21 cellular contexts compared by ENCODE assay signal in genomic region chr10:47026301-47027107, GRCh38.
DNase-seq lines count a peak whose midpoint lies in the region; ATAC-seq and TF ChIP-seq lines count a peak whose summit lies in the region.
"Had no signal": no experiment of that assay in that cellular context is flagged by ENCODE, and none has a peak within 500 bp of the region (broad histone marks: within the 10 kb centered on the region; RNA-seq: fewer than 3 reads in every experiment).

No MANE protein-coding gene starts in this region.

- intact Hi-C loops in left colon (cut with DNase I, micrococcal nuclease): no loop called here
- intact Hi-C loops in spleen (cut with DNase I; ENCODE audit: low total_unique reads): no loop called here

- WGBS in spleen, 5 donors: 78 to 96% (median 91%) methylated on average over 9 to 11 of the region's 11 CpGs

- no peak overlapping the region for H3K4me3 Mint-ChIP-seq in activated CD8-positive, alpha-beta memory T cell treated with anti-CD3 and anti-CD28 coated beads, Interleukin-2, amount 10 ng/mL, durations not matched to agents 7 days and 5 days
- no peak overlapping the region for H3K4me3 Mint-ChIP-seq in WTC11
- no peak overlapping the region for H3K4me3 Mint-ChIP-seq in activated T-helper 17 cell treated with anti-CD3 and anti-CD28 coated beads, Interleukin-2, amount 50 U/mL, for 72 hours
- H3K4me3 Mint-ChIP-seq: HFFc6 had no signal

- peak; percentile 38 for DNase-seq in activated CD8-positive, alpha-beta memory T cell treated with anti-CD3 and anti-CD28 coated beads, Interleukin-2, amount 50 U/mL, for 48 hours
- DNase-seq in activated CD8-positive, alpha-beta memory T cell treated with anti-CD3 and anti-CD28 coated beads, Interleukin-2, amount 10 ng/mL, durations not matched to agents 7 days and 5 days: no peak
- DNase-seq in WTC11 (ENCODE audit: low spot score): peak; percentile 17
- DNase-seq in left colon: peak; percentile 2 to 20
- DNase-seq in spleen: peak; percentile 56
- no peak for DNase-seq in NOMO-1 (lab: John Stamatoyannopoulos, UW; ENCODE audit: unreplicated experiment in 2 of 2)
- DNase-seq: activated naive CD4-positive, alpha-beta T cell treated with anti-CD3 and anti-CD28 coated beads, Interleukin-2, amount 50 U/mL, for 16 hours; C1 segment of cervical spinal cord; erythroblast; Karpas-422; naive B cell; NCI-H1105 treated with DMSO at 0.1 percent for 48 hours; NCI-H774; PC-9; T-helper 2 cell had no signal

- no peaks in the 10 kb centered on the region for H3K36me3 ChIP-seq in spleen
- H3K36me3 ChIP-seq: SJSA1, thoracic aorta had no signal

- CTCF ChIA-PET in activated CD8-positive, alpha-beta memory T cell treated with anti-CD3 and anti-CD28 coated beads, Interleukin-2, amount 10 ng/mL, durations not matched to agents 7 days and 5 days (lab: Charles Lee): interaction anchor here (2.5 to 3.1 kb wide), 2 partner anchors 22 to 286 kb away, joined by 15 to 45 read pairs; no protein-coding TSS in a partner anchor
- CTCF ChIA-PET in WTC11 (lab: Charles Lee): interaction anchor here (1.2 to 2.7 kb wide), 6 partner anchors 13 to 314 kb away, joined by 3 to 37 read pairs (median 10); no protein-coding TSS in a partner anchor

- no peaks in the 10 kb centered on the region for H3K9me3 ChIP-seq in spleen
- H3K9me3 ChIP-seq: SJSA1, thoracic aorta had no signal

- H3K27me3 ChIP-seq in spleen (replicated peaks in 1 of 7): peaks cover 0 to 6% (median 0%) of the 10 kb centered on the region in 7 donors
- H3K27me3 ChIP-seq: SJSA1 had no signal

- no peak for ATAC-seq in activated CD8-positive, alpha-beta memory T cell treated with anti-CD3 and anti-CD28 coated beads, Interleukin-2, amount 10 ng/mL, durations not matched to agents 7 days and 5 days
- ATAC-seq in WTC11 (no peak), left colon (no peak), GM21526 (IDR thresholded peaks at IDR 0.05; ENCODE audit: low FRiP score, unreplicated experiment) (no peak)
- no peak for ATAC-seq in activated T-helper 17 cell treated with anti-CD3 and anti-CD28 coated beads, Interleukin-2, amount 50 U/mL, for 72 hours (replicated peaks)

- no peaks in the 10 kb centered on the region for H3K27me3 Mint-ChIP-seq in activated CD8-positive, alpha-beta memory T cell treated with anti-CD3 and anti-CD28 coated beads, Interleukin-2, amount 10 ng/mL, durations not matched to agents 7 days and 5 days
- no peaks in the 10 kb centered on the region for H3K27me3 Mint-ChIP-seq in WTC11 (ENCODE audit: low read depth)
- H3K27me3 Mint-ChIP-seq in activated T-helper 17 cell treated with anti-CD3 and anti-CD28 coated beads, Interleukin-2, amount 50 U/mL, for 72 hours: peaks cover 7% of the 10 kb centered on the region

- H3K36me3 Mint-ChIP-seq in activated CD8-positive, alpha-beta memory T cell treated with anti-CD3 and anti-CD28 coated beads, Interleukin-2, amount 10 ng/mL, durations not matched to agents 7 days and 5 days: no peaks in the 10 kb centered on the region
- no peaks in the 10 kb centered on the region for H3K36me3 Mint-ChIP-seq in WTC11
- H3K36me3 Mint-ChIP-seq in activated T-helper 17 cell treated with anti-CD3 and anti-CD28 coated beads, Interleukin-2, amount 50 U/mL, for 72 hours (ENCODE audit: low read depth): no peaks in the 10 kb centered on the region
- H3K36me3 Mint-ChIP-seq: naive B cell had no signal

- H3K27ac ChIP-seq in spleen: no peak overlapping the region
- H3K27ac ChIP-seq: PC-9, SJSA1, thoracic aorta had no signal

- POLR2A ChIA-PET in WTC11 (lab: Charles Lee): no interaction called here

- H3K4me1 ChIP-seq in spleen: no peaks in the 10 kb centered on the region

- H3K9me3 Mint-ChIP-seq in activated CD8-positive, alpha-beta memory T cell treated with anti-CD3 and anti-CD28 coated beads, Interleukin-2, amount 10 ng/mL, durations not matched to agents 7 days and 5 days (ENCODE audit: low read depth): no peaks in the 10 kb centered on the region
- 0 out of 2 replicates have a peak, but pooled peaks cover 4% of the 10 kb centered on the region for H3K9me3 Mint-ChIP-seq in WTC11
- H3K9me3 Mint-ChIP-seq in activated T-helper 17 cell treated with anti-CD3 and anti-CD28 coated beads, Interleukin-2, amount 50 U/mL, for 72 hours: no peaks in the 10 kb centered on the region
- H3K9me3 Mint-ChIP-seq: HFFc6, naive B cell had no signal

- peaks cover 4% of the 10 kb centered on the region for H3K4me1 Mint-ChIP-seq in activated CD8-positive, alpha-beta memory T cell treated with anti-CD3 and anti-CD28 coated beads, Interleukin-2, amount 10 ng/mL, durations not matched to agents 7 days and 5 days
- no peaks in the 10 kb centered on the region for H3K4me1 Mint-ChIP-seq in WTC11
- peaks cover 5% of the 10 kb centered on the region for H3K4me1 Mint-ChIP-seq in activated T-helper 17 cell treated with anti-CD3 and anti-CD28 coated beads, Interleukin-2, amount 50 U/mL, for 72 hours

- TF ChIP-seq POLR2A in spleen (IDR thresholded peaks at IDR 0.05): no peak

- no peak overlapping the region for H3K27ac Mint-ChIP-seq in activated CD8-positive, alpha-beta memory T cell treated with anti-CD3 and anti-CD28 coated beads, Interleukin-2, amount 10 ng/mL, durations not matched to agents 7 days and 5 days
- H3K27ac Mint-ChIP-seq in WTC11: no peak overlapping the region
- H3K27ac Mint-ChIP-seq in activated T-helper 17 cell treated with anti-CD3 and anti-CD28 coated beads, Interleukin-2, amount 50 U/mL, for 72 hours: no peak overlapping the region
- H3K27ac Mint-ChIP-seq: naive B cell had no signal

- TF ChIP-seq CTCF in WTC11 (IDR thresholded peaks at IDR 0.05): no peak
- TF ChIP-seq CTCF in spleen (IDR thresholded peaks at IDR 0.05 in 8 of 11, conservative IDR thresholded peaks at IDR 0.05 in 3 of 11): no peak

- no peak overlapping the region for H3K4me3 ChIP-seq in spleen
- H3K4me3 ChIP-seq: PC-9, SJSA1, smooth muscle cell, thoracic aorta had no signal

TF ChIP-seq in WTC11, 78 proteins besides CTCF, POLR2A, EP300 and RAD21:
- TF ChIP-seq ZNF423 (CRISPR knock-in tag; IDR thresholded peaks at IDR 0.05) (no peak), SMAD4 (CRISPR knock-in tag; IDR thresholded peaks at IDR 0.05) (no peak), CDX4 (CRISPR knock-in tag; IDR thresholded peaks at IDR 0.05; ENCODE audit: borderline replicate concordance) (no peak), KAT7 (CRISPR knock-in tag; IDR thresholded peaks at IDR 0.05; ENCODE audit: borderline replicate concordance) (no peak), TP53 (CRISPR knock-in tag; IDR thresholded peaks at IDR 0.05) (no peak), ZBTB21 (CRISPR knock-in tag; IDR thresholded peaks at IDR 0.05; ENCODE audit: borderline replicate concordance) (no peak), PREB (CRISPR knock-in tag; IDR thresholded peaks at IDR 0.05; ENCODE audit: borderline replicate concordance) (no peak), E2F4 (CRISPR knock-in tag; IDR thresholded peaks at IDR 0.05; ENCODE audit: borderline replicate concordance, low read depth) (no peak), ZNF219 (CRISPR knock-in tag; IDR thresholded peaks at IDR 0.05; ENCODE audit: borderline replicate concordance) (no peak)

Comparison
In these comparisons a context has a peak if more than half of its experiments do, and no peak if none do; other contexts are left out.
1. DNase-seq: peak in activated CD8-positive, alpha-beta memory T cell treated with anti-CD3 and anti-CD28 coated beads, Interleukin-2, amount 50 U/mL, for 48 hours (single experiment), WTC11 (single experiment), left colon (2 of 2) and spleen (single experiment); none in activated CD8-positive, alpha-beta memory T cell treated with anti-CD3 and anti-CD28 coated beads, Interleukin-2, amount 10 ng/mL, durations not matched to agents 7 days and 5 days (single experiment) and NOMO-1 (0 of 2).